17 cellular contexts compared by ENCODE assay signal in the genomic region with DNA sequence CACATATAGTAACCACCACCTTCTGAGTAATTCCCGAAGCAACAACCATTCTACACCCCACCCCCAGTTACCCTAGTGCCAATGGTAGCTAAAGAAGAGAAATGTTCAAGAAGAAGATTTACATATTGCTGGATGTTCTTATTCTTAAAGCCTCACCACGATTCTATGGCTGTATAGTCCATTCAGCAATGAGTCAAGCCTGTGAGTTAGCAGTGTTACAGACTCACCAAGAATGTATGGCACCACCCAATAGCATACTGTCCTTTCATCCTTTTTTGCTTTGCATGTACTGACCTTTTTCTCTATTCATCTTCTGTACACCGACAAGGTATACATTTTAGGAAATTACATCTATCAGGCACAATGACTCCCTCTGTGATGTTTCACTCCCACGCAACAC.
"Had no signal": no experiment of that assay in that cellular context is flagged by ENCODE, and none has a peak within 500 bp of the region (broad histone marks: within the 10 kb centered on the region; RNA-seq: fewer than 3 reads in every experiment).

No MANE protein-coding gene starts in this region.

- DNase-seq: activated CD4-positive, alpha-beta T cell treated with anti-CD3 and anti-CD28 coated beads for 4 hours; activated CD8-positive, alpha-beta T cell treated with anti-CD3 and anti-CD28 coated beads for 36 hours; activated effector memory CD4-positive, alpha-beta T cell treated with Interleukin-2 at 50 U/mL for 16 hours; activated T-cell treated with anti-CD3 and anti-CD28 coated beads, Interleukin-2, amount 50 U/mL, for 4 hours; adrenal gland; central memory CD4-positive, alpha-beta T cell; colonic mucosa; foreskin melanocyte; head of caudate nucleus; left cardiac atrium; midbrain; stimulated activated CD4-positive, alpha-beta T cell treated with anti-CD3 and anti-CD28 coated beads, Interleukin-2, amount 100 ng/mL, for 48 hours; thyroid gland had no signal

- H3K4me1 ChIP-seq: adrenal gland, colonic mucosa, thyroid gland had no signal

- H3K36me3 ChIP-seq: adrenal gland, colonic mucosa, esophagus muscularis mucosa, thyroid gland had no signal

- H3K27me3 ChIP-seq: adrenal gland, colonic mucosa, esophagus muscularis mucosa, thyroid gland had no signal

- H3K9me3 ChIP-seq: adrenal gland, colonic mucosa, esophagus muscularis mucosa, thyroid gland had no signal

- FAIRE-seq: endometrium had no signal

- ATAC-seq: activated CD8-positive, alpha-beta T cell treated with anti-CD3 and anti-CD28 coated beads for 36 hours; activated T-cell treated with anti-CD3 and anti-CD28 coated beads, Interleukin-2, amount 50 U/mL, for 4 hours; left cardiac atrium; stimulated activated memory B cell treated with anti-CD40 and anti-IgM and Interleukin-4, amounts not matched to agents 10 μg/mL and 1 μg/mL and 100 μg/mL, for 72 hours had no signal

- H3K4me3 ChIP-seq: adrenal gland, colonic mucosa, esophagus muscularis mucosa, lung, thyroid gland had no signal

- H3K27ac ChIP-seq: adrenal gland, colonic mucosa, esophagus muscularis mucosa, thyroid gland had no signal
